In genomic region chr1:176540428-176540827, GRCh38 we compare ENCODE assay signal across 26 cellular contexts.
"Had no signal": no experiment of that assay in that cellular context is flagged by ENCODE, and none has a peak within 500 bp of the region (broad histone marks: within the 10 kb centered on the region; RNA-seq: fewer than 3 reads in every experiment).

No MANE protein-coding gene starts in this region.

- H3K4me3 Mint-ChIP-seq: memory B cell; naive thymus-derived CD4-positive, alpha-beta T cell; natural killer cell treated with Interleukin-12 subunit alpha and Interleukin-12 subunit beta and Interleukin-15 and Interleukin-18, amount 100 ng/mL, for 72 hours; stimulated activated naive B cell treated with anti-CD40 and anti-IgM and Interleukin-4, amounts not matched to agents 10 μg/mL and 1 μg/mL and 100 μg/mL, for 72 hours had no signal

- H3K4me3 ChIP-seq: left ventricle myocardium inferior, lung, mucosa of descending colon, ovary, prostate gland, skin epidermis, stomach, testis, thyroid gland, transverse colon, upper lobe of left lung, vagina had no signal

- H3K9me3 ChIP-seq: mucosa of descending colon, ovary, prostate gland, stomach, testis, thyroid gland, transverse colon, upper lobe of left lung, vagina had no signal

- H3K27ac Mint-ChIP-seq: memory B cell; naive thymus-derived CD4-positive, alpha-beta T cell; natural killer cell treated with Interleukin-12 subunit alpha and Interleukin-12 subunit beta and Interleukin-15 and Interleukin-18, amount 100 ng/mL, for 72 hours; stimulated activated naive B cell treated with anti-CD40 and anti-IgM and Interleukin-4, amounts not matched to agents 10 μg/mL and 1 μg/mL and 100 μg/mL, for 72 hours had no signal

- H3K36me3 ChIP-seq: left ventricle myocardium inferior, ovary, prostate gland, stomach, thyroid gland, transverse colon, upper lobe of left lung, vagina had no signal

- H3K4me1 ChIP-seq: left ventricle myocardium inferior, prostate gland, stomach, testis, thyroid gland, transverse colon, upper lobe of left lung, vagina had no signal

- H3K27ac ChIP-seq: left ventricle myocardium inferior, ovary, prostate gland, skin epidermis, stomach, testis, thyroid gland, transverse colon, upper lobe of left lung, vagina had no signal

- H3K27me3 ChIP-seq: ovary, stomach, testis, thyroid gland, transverse colon, upper lobe of left lung, vagina had no signal

- H3K4me1 Mint-ChIP-seq: memory B cell; naive thymus-derived CD4-positive, alpha-beta T cell; stimulated activated naive B cell treated with anti-CD40 and anti-IgM and Interleukin-4, amounts not matched to agents 10 μg/mL and 1 μg/mL and 100 μg/mL, for 72 hours had no signal

- ATAC-seq: mucosa of descending colon; naive thymus-derived CD4-positive, alpha-beta T cell; natural killer cell treated with Interleukin-12 subunit alpha and Interleukin-12 subunit beta and Interleukin-15 and Interleukin-18, amount 100 ng/mL, for 72 hours; right cardiac atrium; sciatic nerve; stimulated activated naive B cell treated with anti-CD40 and anti-IgM and Interleukin-4, amounts not matched to agents 10 μg/mL and 1 μg/mL and 100 μg/mL, for 72 hours; stimulated activated naive CD8-positive, alpha-beta T cell treated with anti-CD3 and anti-CD28 coated beads, Interleukin-15, Interleukin-2, amounts not matched to agents 100 U/mL and 50 U/mL, for 24 hours had no signal

- H3K36me3 Mint-ChIP-seq: memory B cell; naive thymus-derived CD4-positive, alpha-beta T cell; natural killer cell treated with Interleukin-12 subunit alpha and Interleukin-12 subunit beta and Interleukin-15 and Interleukin-18, amount 100 ng/mL, for 72 hours; stimulated activated naive B cell treated with anti-CD40 and anti-IgM and Interleukin-4, amounts not matched to agents 10 μg/mL and 1 μg/mL and 100 μg/mL, for 72 hours had no signal

- DNase-seq: islet precursor cell; left ventricle myocardium inferior; midbrain; mucosa of descending colon; naive thymus-derived CD4-positive, alpha-beta T cell; ovary; retina; right cardiac atrium; stimulated activated CD4-positive, alpha-beta T cell treated with anti-CD3 and anti-CD28 coated beads, Interleukin-12 subunit alpha, Interleukin-12 subunit beta, amount 100 ng/mL, for 4 hours; stimulated activated CD4-positive, alpha-beta T cell treated with anti-CD3 and anti-CD28 coated beads, Interleukin-15, amount 100 ng/mL, for 24 hours; stimulated activated CD4-positive, alpha-beta T cell treated with anti-CD3 and anti-CD28 coated beads, Interleukin-2, amount 100 ng/mL, for 24 hours; stimulated activated CD4-positive, alpha-beta T cell treated with anti-CD3 and anti-CD28 coated beads, Interleukin-4, amount 100 ng/mL, for 1 hour; stimulated activated naive B cell treated with anti-CD40 and anti-IgM and Interleukin-4, amounts not matched to agents 10 μg/mL and 1 μg/mL and 100 μg/mL, for 72 hours; stimulated activated naive CD8-positive, alpha-beta T cell treated with anti-CD3 and anti-CD28 coated beads, Interleukin-15, Interleukin-2, amounts not matched to agents 100 U/mL and 50 U/mL, for 24 hours; stomach; testis; thyroid gland; transverse colon; upper lobe of left lung had no signal

- H3K27me3 Mint-ChIP-seq: stimulated activated naive B cell treated with anti-CD40 and anti-IgM and Interleukin-4, amounts not matched to agents 10 μg/mL and 1 μg/mL and 100 μg/mL, for 72 hours had no signal
